Comparison of ENCODE assay signal across 8 cellular contexts in the genomic region with DNA sequence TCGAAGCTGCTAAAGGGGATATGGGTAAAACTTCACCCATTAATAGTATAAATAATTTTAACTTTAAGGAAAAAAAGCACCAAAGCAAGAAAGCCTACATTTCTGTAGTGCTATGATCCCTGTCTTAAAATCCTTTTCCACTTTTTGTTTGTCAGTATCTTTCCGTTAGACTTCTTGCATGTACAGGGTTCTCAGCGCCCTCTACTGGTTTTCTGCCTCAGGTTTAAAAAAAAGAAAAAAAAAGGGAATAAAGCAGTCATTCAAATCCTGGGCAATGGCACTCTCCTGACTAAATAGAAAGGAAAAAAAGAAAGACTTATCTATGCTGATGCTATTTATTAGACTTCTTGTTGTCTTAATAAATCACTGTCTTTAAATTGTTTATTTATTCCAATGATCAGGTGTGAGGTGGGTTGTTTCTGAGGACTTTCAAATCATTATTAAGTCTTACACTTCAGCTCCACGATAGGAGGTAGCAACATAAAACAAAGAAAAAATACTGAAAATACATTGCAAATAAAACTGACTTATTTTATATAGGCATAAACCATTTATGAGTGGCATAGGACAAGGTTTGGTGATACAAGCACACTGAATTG.
DNase-seq lines count a peak whose midpoint lies in the region; ATAC-seq and TF ChIP-seq lines count a peak whose summit lies in the region.

No MANE protein-coding gene starts in this region.

- H3K4me3 ChIP-seq in epithelial cell of proximal tubule (ENCODE audit: low read depth, low read length) (no peak overlapping the region), vagina (no peak overlapping the region)

- intact Hi-C loops in vagina (cut with DNase I), result no loop called here

- no peaks in the 10 kb centered on the region for H3K27me3 ChIP-seq in vagina

- no peak for TF ChIP-seq POLR2A in vagina (IDR thresholded peaks at IDR 0.05)

- H3K9me3 ChIP-seq in vagina, result no peaks in the 10 kb centered on the region

- in situ Hi-C loops in ACHN (cut with HindIII; ENCODE audit: low pct_ligation_motif_present, low pct_unique_long_range_greater_than_20kb, low sequenced_read_pairs), result no loop called here
- in situ Hi-C loops in SK-MEL-5 (cut with HindIII; ENCODE audit: low pct_unique_long_range_greater_than_20kb, low sequenced_read_pairs), result no loop called here

- H3K4me1 ChIP-seq in vagina, result no peaks in the 10 kb centered on the region

- ATAC-seq in GM21529 (IDR thresholded peaks at IDR 0.05; ENCODE audit: unreplicated experiment), result no peak

- DNase-seq in ACHN (peak; percentile 79), GM04504 (ENCODE audit: low read depth) (peak; percentile 36), NCI-H1105 treated with DMSO at 0.1 percent for 48 hours (lab: John Stamatoyannopoulos, UW) (peak; percentile 80), SK-MEL-5 (ENCODE audit: low read depth, low spot score) (peak; percentile 78), epithelial cell of proximal tubule (ENCODE audit: low read depth) (peak; percentile 30), occipital lobe (lab: John Stamatoyannopoulos, UW) (peak; percentile 7), vagina (ENCODE audit: extremely low spot score in 2 of 2) (no peak)

- H3K27ac ChIP-seq in vagina, result no peak overlapping the region

- no peaks in the 10 kb centered on the region for H3K36me3 ChIP-seq in vagina

- peak; percentile 91 for TF ChIP-seq CTCF in epithelial cell of proximal tubule (conservative IDR thresholded peaks at IDR 0.05; ENCODE audit: low read depth, low read length)
- TF ChIP-seq CTCF in vagina (IDR thresholded peaks at IDR 0.05), result no peak

Comparison
In these comparisons a context has a peak if more than half of its experiments do, and no peak if none do; other contexts are left out.
1. DNase-seq: peak in ACHN (single experiment), GM04504 (single experiment), NCI-H1105 treated with DMSO at 0.1 percent for 48 hours (single experiment), SK-MEL-5 (single experiment), epithelial cell of proximal tubule (single experiment) and occipital lobe (single experiment); none in vagina (0 of 2).